ENCODE assay signal across 10 cellular contexts in genomic region chr17:43983515-43984411, GRCh38. TPM values are rescaled to one million over a fixed set of nuclear protein-coding genes. Genes with fewer than 3 reads are reported as not detected.
DNase-seq lines count a peak whose midpoint lies in the region; ATAC-seq and TF ChIP-seq lines count a peak whose summit lies in the region.
"Had no signal": no experiment of that assay in that cellular context is flagged by ENCODE, and none has a peak within 500 bp of the region (broad histone marks: within the 10 kb centered on the region; RNA-seq: fewer than 3 reads in every experiment).

No MANE protein-coding gene starts in this region.

- peak overlapping the region; percentile 19 for H3K4me3 ChIP-seq in RWPE2 (ENCODE audit: severe bottlenecking)
- H3K4me3 ChIP-seq in psoas muscle, result peak overlapping the region; percentile 67

- H3K4me1 ChIP-seq in RWPE2 (ENCODE audit: insufficient read depth, poor library complexity, severe bottlenecking) (no peaks in the 10 kb centered on the region), foreskin keratinocyte (no peaks in the 10 kb centered on the region), psoas muscle (peaks cover 12% of the 10 kb centered on the region)

- DNase-seq in GM03348 (ENCODE audit: low spot score) (peak; percentile 42), RWPE2 (ENCODE audit: low spot score) (no peak), foreskin keratinocyte (no peak), psoas muscle (peak; percentile 21 to 56), NCI-H510A treated with DMSO at 0.1 percent for 48 hours (lab: John Stamatoyannopoulos, UW) (no peak), NK-92 (lab: John Stamatoyannopoulos, UW; ENCODE audit: unreplicated experiment) (no peak), foreskin melanocyte (no peak)

- 1 to 3% (median 2%) methylated on average over 64 to 78 of the region's 78 CpGs for WGBS in psoas muscle, 3 donors

- peaks cover 34% of the 10 kb centered on the region for H3K27me3 ChIP-seq in RWPE2 (ENCODE audit: insufficient read depth, poor library complexity, severe bottlenecking)
- peaks cover 61% of the 10 kb centered on the region for H3K27me3 ChIP-seq in foreskin keratinocyte
- H3K27me3 ChIP-seq in psoas muscle (ENCODE audit: insufficient read depth in 3 of 3, low read length in 2 of 3), result peaks cover 0 to 38% (median 7%) of the 10 kb centered on the region in 3 donors

- ATAC-seq in RWPE2 (ENCODE audit: low read depth) (peak; percentile 59; the same call in 2 of the 3 replicates), foreskin keratinocyte (no peak), psoas muscle (peak; percentile 36 to 71 (median 48)), GM18517 (IDR thresholded peaks at IDR 0.05; ENCODE audit: unreplicated experiment) (no peak)

- H3K36me3 ChIP-seq in RWPE2 (ENCODE audit: low read depth) (no peaks in the 10 kb centered on the region), psoas muscle (ENCODE audit: insufficient read depth in 1 of 2, low read depth in 1 of 2) (no peaks in the 10 kb centered on the region)

- H3K27ac ChIP-seq in RWPE2 (ENCODE audit: poor library complexity, severe bottlenecking), result no peak overlapping the region
- no peak overlapping the region for H3K27ac ChIP-seq in foreskin keratinocyte
- no peak overlapping the region for H3K27ac ChIP-seq in psoas muscle

- TF ChIP-seq CTCF in RWPE2 (IDR thresholded peaks at IDR 0.05; ENCODE audit: poor library complexity, severe bottlenecking), result peak; percentile 15
- TF ChIP-seq CTCF in foreskin keratinocyte (conservative IDR thresholded peaks at IDR 0.05), result peak; percentile 35
- TF ChIP-seq CTCF in psoas muscle (IDR thresholded peaks at IDR 0.05), result peak; percentile 6

- intact Hi-C loops in psoas muscle (cut with DNase I), result no loop called here

- H3K9me3 ChIP-seq in RWPE2 (ENCODE audit: severe bottlenecking) (no peaks in the 10 kb centered on the region), psoas muscle (no peaks in the 10 kb centered on the region)

RNA-seq across cellular contexts. Expression of gene NAGS, which starts 20.7 kb away (rescaled TPM):
- 16.2 and 16.3 TPM in 2 replicates for total RNA-seq in foreskin keratinocyte
- polyA plus RNA-seq in foreskin keratinocyte, result 15.8 and 17.9 TPM in 2 replicates
- total RNA-seq in psoas muscle, result under 1 TPM in 2 of 4 donors, not detected in 2; 0.20 to 0.28 TPM
- polyA plus RNA-seq in psoas muscle, result 10 to 100 TPM in 1 of 3 donors, under 1 TPM in 2; 0.10 to 13.5 (median 0.11) TPM

RNA-seq across cellular contexts. Expression of gene PYY, which starts 30.0 kb away (rescaled TPM):
- not detected in 2 replicates for total RNA-seq in foreskin keratinocyte
- polyA plus RNA-seq in foreskin keratinocyte, result 0.14 and 0.24 TPM in 2 replicates
- total RNA-seq in psoas muscle, result not detected
- polyA plus RNA-seq in psoas muscle, result not detected
- total RNA-seq: mononuclear cell, RPMI7951 had no signal

RNA-seq across cellular contexts. Expression of gene TMEM101, which starts 31.0 kb away (rescaled TPM):
- total RNA-seq in foreskin keratinocyte, result 22.5 and 22.6 TPM in 2 replicates
- polyA plus RNA-seq in foreskin keratinocyte, result 24.3 and 25.6 TPM in 2 replicates
- 10 to 100 TPM; 13.2 to 25.4 (median 18.3) TPM for total RNA-seq in psoas muscle
- 10 to 100 TPM; 22.2 to 52.6 (median 42.4) TPM for polyA plus RNA-seq in psoas muscle

RNA-seq across cellular contexts. Expression of gene PPY, which starts 41.5 kb away (rescaled TPM):
- not detected in 2 replicates for total RNA-seq in foreskin keratinocyte
- polyA plus RNA-seq in foreskin keratinocyte, result not detected in 2 replicates
- not detected for total RNA-seq in psoas muscle
- polyA plus RNA-seq in psoas muscle, result not detected
- total RNA-seq: mononuclear cell, RPMI7951 had no signal

Comparison
In these comparisons a context has a peak if more than half of its experiments do, and no peak if none do; other contexts are left out.
1. DNase-seq: peak in GM03348 (single experiment) and psoas muscle (2 of 2); none in RWPE2 (single experiment), foreskin keratinocyte (0 of 2), NCI-H510A treated with DMSO at 0.1 percent for 48 hours (single experiment), NK-92 (single experiment) and foreskin melanocyte (single experiment).
2. ATAC-seq: peak in RWPE2 (single experiment) and psoas muscle (4 of 4); none in foreskin keratinocyte (single experiment) and GM18517 (single experiment).
3. RNA of gene NAGS, which starts 20.7 kb away (total RNA-seq): 16.2 to 16.3 TPM in foreskin keratinocyte; 0.20 to 0.28 TPM in psoas muscle; every median in the first group is over 10 times any median in the second.
4. Peak in every context shown above with its lines, with median percentiles within 50 percentile points of each other: CTCF ChIP-seq.